In the genomic region with DNA sequence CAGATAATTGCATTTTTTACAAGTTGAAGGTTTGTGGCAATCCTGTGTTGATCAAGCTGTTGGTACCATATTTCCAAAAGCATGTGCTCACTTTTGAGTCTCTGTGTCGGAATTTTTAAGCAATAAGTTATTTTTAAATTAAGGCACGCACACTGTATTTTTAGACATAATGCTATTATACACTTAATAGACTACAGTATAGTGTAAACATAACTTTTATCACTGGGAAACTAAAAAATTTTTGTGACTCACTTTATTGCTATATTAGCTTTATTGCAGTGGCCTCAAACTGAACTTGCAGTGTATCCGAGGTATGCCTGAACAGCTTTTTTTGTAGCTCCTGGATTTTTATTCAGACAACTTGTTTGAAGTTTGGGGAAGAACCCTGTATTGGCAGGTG, we compare ENCODE assay signal across 24 cellular contexts. TPM values are rescaled to one million over a fixed set of nuclear protein-coding genes. Genes with fewer than 3 reads are reported as not detected.
DNase-seq lines count a peak whose midpoint lies in the region; ATAC-seq and TF ChIP-seq lines count a peak whose summit lies in the region.
"Had no signal": no experiment of that assay in that cellular context is flagged by ENCODE, and none has a peak within 500 bp of the region (broad histone marks: within the 10 kb centered on the region; RNA-seq: fewer than 3 reads in every experiment).

No MANE protein-coding gene starts in this region.

- H3K9me2 ChIP-seq in PC-3 (replicated peaks; ENCODE audit: low read length), result no peaks in the 10 kb centered on the region

- DNase-seq in PC-3 (peak; percentile 64), psoas muscle (no peak), transverse colon (no peak), globus pallidus (ENCODE audit: low spot score) (no peak), colonic mucosa (no peak), SK-N-DZ (ENCODE audit: low spot score) (no peak), MG63 (no peak)
- DNase-seq: CD8-positive, alpha-beta memory T cell; DMS 273 treated with DMSO at 0.1 percent for 48 hours; DMS79; NCI-H1105 treated with DMSO at 0.1 percent for 48 hours; NCI-H146; NCI-H2029; NCI-H446 treated with DMSO at 0.1 percent for 48 hours; NCI-H526; NCI-H82; NK-92 treated with Interleukin-12 subunit alpha and Interleukin-12 subunit beta, amount 100 ng/mL, for 24 hours; PC-9; SJCRH30 had no signal

- no peak for TF ChIP-seq POLR2A in gastroesophageal sphincter (IDR thresholded peaks at IDR 0.05)
- TF ChIP-seq POLR2A in transverse colon (IDR thresholded peaks at IDR 0.05), result no peak

- H3K36me3 ChIP-seq in PC-3 (ENCODE audit: low read depth, low read length), result no peaks in the 10 kb centered on the region
- H3K36me3 ChIP-seq in gastroesophageal sphincter, result peaks cover 0 to 28% of the 10 kb centered on the region in 2 donors
- peaks cover 1 to 27% of the 10 kb centered on the region in 2 donors for H3K36me3 ChIP-seq in psoas muscle (ENCODE audit: insufficient read depth in 1 of 2, low read depth in 1 of 2)
- H3K36me3 ChIP-seq in transverse colon, result peaks cover 0 to 7% (median 0%) of the 10 kb centered on the region in 4 donors
- no peaks in the 10 kb centered on the region for H3K36me3 ChIP-seq in colonic mucosa
- no peaks in the 10 kb centered on the region for H3K36me3 ChIP-seq in MG63

- H3K9me3 ChIP-seq in PC-3 (ENCODE audit: low read length), result no peaks in the 10 kb centered on the region
- H3K9me3 ChIP-seq in gastroesophageal sphincter, result no peaks in the 10 kb centered on the region
- no peaks in the 10 kb centered on the region for H3K9me3 ChIP-seq in psoas muscle
- no peaks in the 10 kb centered on the region for H3K9me3 ChIP-seq in transverse colon
- no peaks in the 10 kb centered on the region for H3K9me3 ChIP-seq in colonic mucosa
- no peaks in the 10 kb centered on the region for H3K9me3 ChIP-seq in MG63
- H3K9me3 ChIP-seq: SJCRH30 had no signal

- H3K9ac ChIP-seq in PC-3 (ENCODE audit: low read length), result no peak overlapping the region
- H3K9ac ChIP-seq in colonic mucosa (ENCODE audit: low read depth in 2 of 2, low read length in 2 of 2), result no peak overlapping the region

- intact Hi-C loops in PC-3 (cut with micrococcal nuclease) (loop anchor here (5.0 kb wide), 1 partner anchor 156 kb away; no protein-coding TSS in a partner anchor), psoas muscle (cut with DNase I) (no loop called here), transverse colon (cut with DNase I; ENCODE audit: low total_unique reads) (no loop called here), colonic mucosa (cut with DNase I) (no loop called here)

- H3K27me3 ChIP-seq in PC-3 (ENCODE audit: low read length) (no peaks in the 10 kb centered on the region), gastroesophageal sphincter (no peaks in the 10 kb centered on the region), psoas muscle (ENCODE audit: insufficient read depth in 3 of 3, low read length in 2 of 3) (no peaks in the 10 kb centered on the region), transverse colon (no peaks in the 10 kb centered on the region), colonic mucosa (no peaks in the 10 kb centered on the region), MG63 (no peaks in the 10 kb centered on the region)
- H3K27me3 ChIP-seq: SJCRH30 had no signal

- no peaks in the 10 kb centered on the region for H4K20me1 ChIP-seq in PC-3 (ENCODE audit: low read length)

- CTCF ChIA-PET in PC-3 (lab: Charles Lee), result interaction anchor here (0.7 to 1.4 kb wide), 4 partner anchors 9 to 222 kb away, joined by 4 to 11 read pairs (median 6); a partner anchor contains a TSS

- no TSS peak for BruUV-seq in PC-3 (replicated peaks; lab: Mats Ljungman, UMichigan)

- H2AFZ ChIP-seq in PC-3 (ENCODE audit: low read length), result no peak overlapping the region
- H2AFZ ChIP-seq: PC-9 had no signal

- 34 to 37% methylated on average over 3 of the region's 3 CpGs for WGBS in gastroesophageal sphincter (ENCODE audit: low coverage in 1 of 2), 2 donors
- WGBS in psoas muscle, 3 donors, result 45 to 75% (median 49%) methylated on average over 3 of the region's 3 CpGs
- 37 to 48% methylated on average over 3 of the region's 3 CpGs for WGBS in transverse colon (ENCODE audit: low coverage in 1 of 2), 2 donors

- ATAC-seq in PC-3 (peak; percentile 94), gastroesophageal sphincter (no peak), psoas muscle (peak in 3 of 4 donors; percentile 13 to 55 (median 20))
- ATAC-seq: HCT116, K562, Right ventricle myocardium inferior had no signal

- H3K4me3 ChIP-seq in PC-3 (ENCODE audit: low read length) (no peak overlapping the region), gastroesophageal sphincter (no peak overlapping the region), psoas muscle (no peak overlapping the region), transverse colon (no peak overlapping the region), colonic mucosa (no peak overlapping the region), MG63 (no peak overlapping the region)
- H3K4me3 ChIP-seq: K562, PC-9, SJCRH30 had no signal

- peak overlapping the region; percentile 48 for H3K4me2 ChIP-seq in PC-3 (ENCODE audit: low read length)
- H3K4me2 ChIP-seq: PC-9 had no signal

- no peaks in the 10 kb centered on the region for H3F3A ChIP-seq in PC-3 (ENCODE audit: low read length, unreplicated experiment)

- H3K4me1 ChIP-seq in PC-3 (ENCODE audit: insufficient read depth, low read length) (peaks cover 17% of the 10 kb centered on the region), gastroesophageal sphincter (peaks cover 19 to 60% (median 23%) of the 10 kb centered on the region in 3 donors), psoas muscle (peaks cover 59% of the 10 kb centered on the region), transverse colon (peaks cover 21 to 72% (median 39%) of the 10 kb centered on the region in 4 donors), colonic mucosa (peaks cover 11% of the 10 kb centered on the region)
- H3K4me1 ChIP-seq: SJCRH30 had no signal

- TF ChIP-seq CTCF in PC-3 (conservative IDR thresholded peaks at IDR 0.05; ENCODE audit: low read depth, low read length) (no peak), gastroesophageal sphincter (IDR thresholded peaks at IDR 0.05) (no peak), psoas muscle (IDR thresholded peaks at IDR 0.05) (no peak), transverse colon (IDR thresholded peaks at IDR 0.05) (no peak), colonic mucosa (IDR thresholded peaks at IDR 0.05) (no peak)

- H3K27ac ChIP-seq in PC-3 (ENCODE audit: low read length) (peak overlapping the region; percentile 42), gastroesophageal sphincter (peak overlapping the region in 3 of 4 donors; percentile 39 to 72 (median 57)), psoas muscle (peak overlapping the region; percentile 11), transverse colon (peak overlapping the region in 3 of 4 donors; percentile 18 to 47 (median 27)), colonic mucosa (no peak overlapping the region)
- H3K27ac ChIP-seq: C4-2B, PC-9, SJCRH30 had no signal

- TF ChIP-seq EP300 in gastroesophageal sphincter (IDR thresholded peaks at IDR 0.05) (no peak), transverse colon (IDR thresholded peaks at IDR 0.05; ENCODE audit: low read depth) (no peak)

- no peaks in the 10 kb centered on the region for H3K79me2 ChIP-seq in PC-3 (ENCODE audit: low read length)

- in situ Hi-C loops in transverse colon (cut with MboI; ENCODE audit: low pct_ligation_motif_present in 1 of 4, low pct_unique_long_range_greater_than_20kb in 1 of 4, low sequenced_read_pairs in 3 of 4), result no loop called here

- POLR2A ChIA-PET in PC-3 (lab: Charles Lee; ENCODE audit: unreplicated experiment), result interaction anchor here (0.9 kb wide), 1 partner anchor 222 kb away, joined by 5 read pairs; no protein-coding TSS in a partner anchor

RNA-seq across cellular contexts. Expression of a gene that starts 31.3 kb away (rescaled TPM):
- 101 and 106 TPM in 2 replicates for total RNA-seq in PC-3 (2014; rRNA removed)
- total RNA-seq in gastroesophageal sphincter, result 10 to 100 TPM; 33.1 to 67.4 (median 43.6) TPM
- 10 to 100 TPM; 31.0 to 45.8 (median 37.6) TPM for total RNA-seq in psoas muscle
- 10 to 100 TPM; 11.3 to 25.7 (median 13.9) TPM for polyA plus RNA-seq in psoas muscle
- 10 to 100 TPM; 13.8 to 23.8 (median 16.8) TPM for total RNA-seq in transverse colon
- 100 to 1,000 TPM in 1 of 2 donors, 10 to 100 TPM in 1; 50.7 to 108 TPM for total RNA-seq in colonic mucosa
- polyA plus RNA-seq in SK-N-DZ (2014; cell fraction: cytosol; rRNA removed), result 207 and 257 TPM in 2 replicates
- polyA plus RNA-seq in SK-N-DZ (2014; cell fraction: nucleus; rRNA removed), result 116 and 139 TPM in 2 replicates
- 84.1 and 87.5 TPM in 2 replicates for total RNA-seq in MG63 (2014; rRNA removed; shearing (Covaris generic); ENCODE audit: low replicate concordance)
